ENCODE assay signal across 25 cellular contexts in genomic region chr2:111062417-111062816, GRCh38. TPM values are rescaled to one million over a fixed set of nuclear protein-coding genes. Genes with fewer than 3 reads are reported as not detected.
DNase-seq lines count a peak whose midpoint lies in the region; ATAC-seq lines count a peak whose summit lies in the region.
"Had no signal": no experiment of that assay in that cellular context is flagged by ENCODE, and none has a peak within 500 bp of the region (broad histone marks: within the 10 kb centered on the region; RNA-seq: fewer than 3 reads in every experiment).

No MANE protein-coding gene starts in this region.

- H3K9me3 Mint-ChIP-seq in activated naive CD8-positive, alpha-beta T cell treated with anti-CD3 and anti-CD28 coated beads for 36 hours: peaks cover 26% of the 10 kb centered on the region
- H3K9me3 Mint-ChIP-seq in activated naive CD8-positive, alpha-beta T cell treated with anti-CD3 and anti-CD28 coated beads, Interleukin-2, amount 50 U/mL, for 24 hours: peaks cover 14% of the 10 kb centered on the region
- peaks cover 13 to 15% of the 10 kb centered on the region in 2 donors for H3K9me3 Mint-ChIP-seq in activated naive CD4-positive, alpha-beta T cell treated with anti-CD3 and anti-CD28 coated beads, Interleukin-2, amount 50 U/mL, for 72 hours

- H3K4me3 Mint-ChIP-seq in activated naive CD8-positive, alpha-beta T cell treated with anti-CD3 and anti-CD28 coated beads for 36 hours: no peak overlapping the region
- H3K4me3 Mint-ChIP-seq in activated naive CD8-positive, alpha-beta T cell treated with anti-CD3 and anti-CD28 coated beads, Interleukin-2, amount 50 U/mL, for 24 hours: no peak overlapping the region
- H3K4me3 Mint-ChIP-seq: activated CD4-positive, alpha-beta T cell treated with anti-CD3 and anti-CD28 coated beads, Interleukin-2, amount 10 ng/mL, durations not matched to agents 7 days and 5 days; activated CD8-positive, alpha-beta memory T cell treated with anti-CD3 and anti-CD28 coated beads, Interleukin-2, amount 10 ng/mL, durations not matched to agents 7 days and 5 days; activated naive CD4-positive, alpha-beta T cell treated with anti-CD3 and anti-CD28 coated beads, Interleukin-2, amount 50 U/mL, for 24 hours; central memory CD8-positive, alpha-beta T cell; T-helper 17 cell had no signal

- H3K27ac Mint-ChIP-seq in activated naive CD8-positive, alpha-beta T cell treated with anti-CD3 and anti-CD28 coated beads for 36 hours: peak overlapping the region; percentile 65
- H3K27ac Mint-ChIP-seq in activated naive CD8-positive, alpha-beta T cell treated with anti-CD3 and anti-CD28 coated beads, Interleukin-2, amount 50 U/mL, for 24 hours: no peak overlapping the region
- no peak overlapping the region for H3K27ac Mint-ChIP-seq in activated naive CD4-positive, alpha-beta T cell treated with anti-CD3 and anti-CD28 coated beads, Interleukin-2, amount 50 U/mL, for 72 hours
- H3K27ac Mint-ChIP-seq: activated CD4-positive, alpha-beta T cell treated with anti-CD3 and anti-CD28 coated beads, Interleukin-2, amount 10 ng/mL, durations not matched to agents 7 days and 5 days; activated CD8-positive, alpha-beta memory T cell treated with anti-CD3 and anti-CD28 coated beads, Interleukin-2, amount 10 ng/mL, durations not matched to agents 7 days and 5 days; activated naive CD4-positive, alpha-beta T cell treated with anti-CD3 and anti-CD28 coated beads, Interleukin-2, amount 50 U/mL, for 24 hours; T-helper 17 cell had no signal

- no peak for ATAC-seq in activated naive CD8-positive, alpha-beta T cell treated with anti-CD3 and anti-CD28 coated beads, Interleukin-2, amount 50 U/mL, for 24 hours
- ATAC-seq in HG02571 (IDR thresholded peaks at IDR 0.05; ENCODE audit: unreplicated experiment) (peak; percentile 58), HG03565 (IDR thresholded peaks at IDR 0.05; ENCODE audit: unreplicated experiment) (peak; percentile 54)
- ATAC-seq in activated naive CD4-positive, alpha-beta T cell treated with anti-CD3 and anti-CD28 coated beads, Interleukin-2, amount 50 U/mL, for 72 hours: no peak
- no peak for ATAC-seq in stimulated activated naive CD8-positive, alpha-beta T cell treated with anti-CD3 and anti-CD28 coated beads, Interleukin-15, Interleukin-2, amounts not matched to agents 100 U/mL and 50 U/mL, for 24 hours
- ATAC-seq: activated CD8-positive, alpha-beta memory T cell treated with anti-CD3 and anti-CD28 coated beads, Interleukin-2, amount 10 ng/mL, durations not matched to agents 7 days and 5 days; Panc1; psoas muscle; T-helper 17 cell had no signal

- no peak for DNase-seq in activated naive CD8-positive, alpha-beta T cell treated with anti-CD3 and anti-CD28 coated beads for 36 hours
- no peak for DNase-seq in activated naive CD8-positive, alpha-beta T cell treated with anti-CD3 and anti-CD28 coated beads, Interleukin-2, amount 50 U/mL, for 24 hours
- DNase-seq in activated gamma-delta T cell (lab: John Stamatoyannopoulos, UW) (no peak), hepatic stellate cell (ENCODE audit: low spot score) (no peak)
- DNase-seq in activated naive CD4-positive, alpha-beta T cell treated with anti-CD3 and anti-CD28 coated beads, Interleukin-2, amount 50 U/mL, for 72 hours (ENCODE audit: low spot score in 2 of 2): no peak
- DNase-seq in stimulated activated naive CD8-positive, alpha-beta T cell treated with anti-CD3 and anti-CD28 coated beads, Interleukin-15, Interleukin-2, amounts not matched to agents 100 U/mL and 50 U/mL, for 24 hours: no peak
- DNase-seq: 8988T; activated CD4-positive, alpha-beta T cell treated with anti-CD3 and anti-CD28 coated beads, Interleukin-2, amount 10 ng/mL, durations not matched to agents 7 days and 5 days; activated CD8-positive, alpha-beta memory T cell treated with anti-CD3 and anti-CD28 coated beads, Interleukin-2, amount 10 ng/mL, durations not matched to agents 7 days and 5 days; dorsolateral prefrontal cortex; glutamatergic neuron; H7; IMR-90; NCI-H510A treated with DMSO at 0.1 percent for 48 hours; NK-92 treated with Interleukin-12 subunit alpha and Interleukin-12 subunit beta, amount 100 ng/mL, for 24 hours; psoas muscle; stimulated activated CD4-positive, alpha-beta T cell treated with anti-CD3 and anti-CD28 coated beads, Interleukin-1b, Interleukin-23, amount 100 ng/mL, for 48 hours; stimulated activated naive CD4-positive, alpha-beta T cell treated with Interleukin-2 at 50 U/mL for 16 hours; T-helper 17 cell; thyroid gland had no signal

- peaks cover 8% of the 10 kb centered on the region for H3K4me1 Mint-ChIP-seq in activated naive CD8-positive, alpha-beta T cell treated with anti-CD3 and anti-CD28 coated beads for 36 hours
- peaks cover 17% of the 10 kb centered on the region for H3K4me1 Mint-ChIP-seq in activated naive CD8-positive, alpha-beta T cell treated with anti-CD3 and anti-CD28 coated beads, Interleukin-2, amount 50 U/mL, for 24 hours
- H3K4me1 Mint-ChIP-seq: activated naive CD4-positive, alpha-beta T cell treated with anti-CD3 and anti-CD28 coated beads, Interleukin-2, amount 50 U/mL, for 24 hours had no signal

- peaks cover 12% of the 10 kb centered on the region for H3K36me3 Mint-ChIP-seq in activated naive CD8-positive, alpha-beta T cell treated with anti-CD3 and anti-CD28 coated beads for 36 hours
- H3K36me3 Mint-ChIP-seq in activated naive CD8-positive, alpha-beta T cell treated with anti-CD3 and anti-CD28 coated beads, Interleukin-2, amount 50 U/mL, for 24 hours (ENCODE audit: low read depth): peaks cover 3% of the 10 kb centered on the region
- peaks cover 12 to 29% of the 10 kb centered on the region in 2 donors for H3K36me3 Mint-ChIP-seq in activated naive CD4-positive, alpha-beta T cell treated with anti-CD3 and anti-CD28 coated beads, Interleukin-2, amount 50 U/mL, for 72 hours

- peaks cover 25% of the 10 kb centered on the region for H3K27me3 Mint-ChIP-seq in activated naive CD8-positive, alpha-beta T cell treated with anti-CD3 and anti-CD28 coated beads for 36 hours
- peaks cover 27% of the 10 kb centered on the region for H3K27me3 Mint-ChIP-seq in activated naive CD8-positive, alpha-beta T cell treated with anti-CD3 and anti-CD28 coated beads, Interleukin-2, amount 50 U/mL, for 24 hours

RNA-seq across cellular contexts. Expression of gene BCL2L11, which starts 58.3 kb away (rescaled TPM):
- 10 to 100 TPM; 19.9 TPM for total RNA-seq in activated naive CD8-positive, alpha-beta T cell treated with anti-CD3 and anti-CD28 coated beads for 36 hours
- 10 to 100 TPM; 11.0 to 40.2 TPM for total RNA-seq in activated naive CD4-positive, alpha-beta T cell treated with anti-CD3 and anti-CD28 coated beads, Interleukin-2, amount 50 U/mL, for 72 hours

Comparison
In these comparisons a context has a peak if more than half of its experiments do, and no peak if none do; other contexts are left out.
1. ATAC-seq: peak in HG02571 (single experiment) and HG03565 (single experiment); none in activated naive CD8-positive, alpha-beta T cell treated with anti-CD3 and anti-CD28 coated beads, Interleukin-2, amount 50 U/mL, for 24 hours (single experiment), activated naive CD4-positive, alpha-beta T cell treated with anti-CD3 and anti-CD28 coated beads, Interleukin-2, amount 50 U/mL, for 72 hours (0 of 2) and stimulated activated naive CD8-positive, alpha-beta T cell treated with anti-CD3 and anti-CD28 coated beads, Interleukin-15, Interleukin-2, amounts not matched to agents 100 U/mL and 50 U/mL, for 24 hours (single experiment).